Comparison of ENCODE assay signal across 30 cellular contexts in the genomic region with DNA sequence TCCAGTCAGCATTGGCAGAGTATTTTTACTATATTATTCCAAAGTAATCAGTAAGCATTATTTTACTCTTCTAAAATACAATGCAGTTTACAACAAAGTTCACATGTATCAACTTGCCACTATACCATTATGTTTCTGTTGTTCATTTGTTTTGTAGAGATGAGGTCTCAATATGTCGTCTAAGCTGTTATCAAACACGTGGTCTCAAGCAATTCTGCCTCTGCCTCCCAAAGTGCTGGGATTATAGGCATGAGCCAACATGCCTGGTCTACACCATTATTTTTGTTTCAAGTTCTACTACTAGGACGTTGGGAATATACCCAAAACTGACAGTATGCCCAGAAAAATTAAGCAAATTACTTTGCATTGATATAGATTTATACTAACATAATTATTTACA.
"Had no signal": no experiment of that assay in that cellular context is flagged by ENCODE, and none has a peak within 500 bp of the region (broad histone marks: within the 10 kb centered on the region; RNA-seq: fewer than 3 reads in every experiment).

No MANE protein-coding gene starts in this region.

- H3K36me3 ChIP-seq: ascending aorta, breast epithelium, gastrocnemius medialis, heart left ventricle had no signal

- H3K27ac Mint-ChIP-seq: activated CD4-positive, alpha-beta memory T cell treated with anti-CD3 and anti-CD28 coated beads, Interleukin-2, amount 10 ng/mL, durations not matched to agents 7 days and 5 days; activated CD4-positive, alpha-beta T cell treated with anti-CD3 and anti-CD28 coated beads for 36 hours; activated CD4-positive, alpha-beta T cell treated with anti-CD3 and anti-CD28 coated beads, Interleukin-2, amount 10 ng/mL, durations not matched to agents 24 days and 14 days; activated naive CD4-positive, alpha-beta T cell treated with anti-CD3 and anti-CD28 coated beads, Interleukin-2, amount 10 ng/mL, durations not matched to agents 7 days and 5 days; activated naive CD4-positive, alpha-beta T cell treated with anti-CD3 and anti-CD28 coated beads, Interleukin-2, amount 50 U/mL, for 72 hours; activated naive CD8-positive, alpha-beta T cell treated with anti-CD3 and anti-CD28 coated beads, Interleukin-2, amount 10 ng/mL, durations not matched to agents 7 days and 5 days; activated T-cell treated with anti-CD3 and anti-CD28 coated beads, Interleukin-2, amount 50 U/mL, for 24 hours; activated T-cell treated with anti-CD3 and anti-CD28 coated beads, Interleukin-2, amount 50 U/mL, for 72 hours; brain; dendritic cell treated with granulocyte-macrophage colony-stimulating factor and Interleukin-4, amounts not matched to agents 40 ng/mL and 50 ng/mL, for 4 days; endodermal cell had no signal

- H3K4me1 Mint-ChIP-seq: activated CD4-positive, alpha-beta T cell treated with anti-CD3 and anti-CD28 coated beads, Interleukin-2, amount 10 ng/mL, durations not matched to agents 24 days and 14 days; brain had no signal

- H3K4me3 ChIP-seq: ascending aorta, breast epithelium, coronary artery, dorsolateral prefrontal cortex, gastrocnemius medialis, heart left ventricle had no signal

- H3K9me3 ChIP-seq: ascending aorta, breast epithelium, gastrocnemius medialis, heart left ventricle had no signal

- H3K9me3 Mint-ChIP-seq: activated CD4-positive, alpha-beta memory T cell treated with anti-CD3 and anti-CD28 coated beads, Interleukin-2, amount 10 ng/mL, durations not matched to agents 7 days and 5 days; activated CD4-positive, alpha-beta T cell treated with anti-CD3 and anti-CD28 coated beads, Interleukin-2, amount 10 ng/mL, durations not matched to agents 24 days and 14 days; activated naive CD4-positive, alpha-beta T cell treated with anti-CD3 and anti-CD28 coated beads, Interleukin-2, amount 10 ng/mL, durations not matched to agents 7 days and 5 days; activated naive CD4-positive, alpha-beta T cell treated with anti-CD3 and anti-CD28 coated beads, Interleukin-2, amount 50 U/mL, for 72 hours; activated T-cell treated with anti-CD3 and anti-CD28 coated beads, Interleukin-2, amount 50 U/mL, for 24 hours; activated T-cell treated with anti-CD3 and anti-CD28 coated beads, Interleukin-2, amount 50 U/mL, for 72 hours; central memory CD8-positive, alpha-beta T cell; dendritic cell treated with granulocyte-macrophage colony-stimulating factor and Interleukin-4, amounts not matched to agents 40 ng/mL and 50 ng/mL, for 4 days; endodermal cell had no signal

- H3K36me3 Mint-ChIP-seq: activated naive CD4-positive, alpha-beta T cell treated with anti-CD3 and anti-CD28 coated beads, Interleukin-2, amount 50 U/mL, for 72 hours had no signal

- ATAC-seq: activated CD4-positive, alpha-beta T cell treated with anti-CD3 and anti-CD28 coated beads for 36 hours; activated naive CD4-positive, alpha-beta T cell treated with anti-CD3 and anti-CD28 coated beads, Interleukin-2, amount 50 U/mL, for 72 hours; activated T-cell treated with anti-CD3 and anti-CD28 coated beads, Interleukin-2, amount 50 U/mL, for 72 hours; gastrocnemius medialis; heart left ventricle had no signal

- H3K4me3 Mint-ChIP-seq: activated CD4-positive, alpha-beta memory T cell treated with anti-CD3 and anti-CD28 coated beads, Interleukin-2, amount 10 ng/mL, durations not matched to agents 7 days and 5 days; activated CD4-positive, alpha-beta T cell treated with anti-CD3 and anti-CD28 coated beads for 36 hours; activated CD4-positive, alpha-beta T cell treated with anti-CD3 and anti-CD28 coated beads, Interleukin-2, amount 10 ng/mL, durations not matched to agents 24 days and 14 days; activated naive CD4-positive, alpha-beta T cell treated with anti-CD3 and anti-CD28 coated beads, Interleukin-2, amount 10 ng/mL, durations not matched to agents 7 days and 5 days; activated naive CD8-positive, alpha-beta T cell treated with anti-CD3 and anti-CD28 coated beads, Interleukin-2, amount 10 ng/mL, durations not matched to agents 7 days and 5 days; activated T-cell treated with anti-CD3 and anti-CD28 coated beads, Interleukin-2, amount 50 U/mL, for 24 hours; activated T-cell treated with anti-CD3 and anti-CD28 coated beads, Interleukin-2, amount 50 U/mL, for 72 hours; brain; central memory CD8-positive, alpha-beta T cell; dendritic cell treated with granulocyte-macrophage colony-stimulating factor and Interleukin-4, amounts not matched to agents 40 ng/mL and 50 ng/mL, for 4 days; endodermal cell had no signal

- H3K4me1 ChIP-seq: ascending aorta, breast epithelium had no signal

- H3K27me3 Mint-ChIP-seq: activated CD4-positive, alpha-beta memory T cell treated with anti-CD3 and anti-CD28 coated beads, Interleukin-2, amount 10 ng/mL, durations not matched to agents 7 days and 5 days; activated CD4-positive, alpha-beta T cell treated with anti-CD3 and anti-CD28 coated beads for 36 hours; activated CD4-positive, alpha-beta T cell treated with anti-CD3 and anti-CD28 coated beads, Interleukin-2, amount 10 ng/mL, durations not matched to agents 24 days and 14 days; activated naive CD4-positive, alpha-beta T cell treated with anti-CD3 and anti-CD28 coated beads, Interleukin-2, amount 10 ng/mL, durations not matched to agents 7 days and 5 days; activated naive CD8-positive, alpha-beta T cell treated with anti-CD3 and anti-CD28 coated beads, Interleukin-2, amount 10 ng/mL, durations not matched to agents 7 days and 5 days; activated T-cell treated with anti-CD3 and anti-CD28 coated beads, Interleukin-2, amount 50 U/mL, for 24 hours; brain; central memory CD8-positive, alpha-beta T cell; dendritic cell treated with granulocyte-macrophage colony-stimulating factor and Interleukin-4, amounts not matched to agents 40 ng/mL and 50 ng/mL, for 4 days had no signal

- H3K27ac ChIP-seq: ascending aorta, breast epithelium, coronary artery, dorsolateral prefrontal cortex, epithelial cell of prostate, gastrocnemius medialis, heart left ventricle had no signal

- DNase-seq: activated CD4-positive, alpha-beta memory T cell treated with anti-CD3 and anti-CD28 coated beads, Interleukin-2, amount 10 ng/mL, durations not matched to agents 7 days and 5 days; activated CD4-positive, alpha-beta T cell treated with anti-CD3 and anti-CD28 coated beads for 36 hours; activated CD4-positive, alpha-beta T cell treated with anti-CD3 and anti-CD28 coated beads, Interleukin-2, amount 10 ng/mL, durations not matched to agents 24 days and 14 days; activated CD4-positive, alpha-beta T cell treated with anti-CD3 and anti-CD28 coated beads, Interleukin-2, amount 50 U/mL, for 4 hours; activated CD4-positive, CD25-positive, alpha-beta regulatory T cell; activated CD4-positive, CD25-positive, alpha-beta regulatory T cell treated with anti-CD3 and anti-CD28 coated beads, Interleukin-2, amount 50 U/mL, for 72 hours; activated CD8-positive, alpha-beta memory T cell treated with anti-CD3 and anti-CD28 coated beads, Interleukin-2, amount 50 U/mL, for 48 hours; activated gamma-delta T cell; activated naive CD4-positive, alpha-beta T cell; activated naive CD4-positive, alpha-beta T cell treated with anti-CD3 and anti-CD28 coated beads, Interleukin-2, amount 10 ng/mL, durations not matched to agents 7 days and 5 days; activated naive CD8-positive, alpha-beta T cell treated with anti-CD3 and anti-CD28 coated beads, Interleukin-2, amount 10 ng/mL, durations not matched to agents 7 days and 5 days; activated T-cell treated with anti-CD3 and anti-CD28 coated beads for 4 hours; activated T-cell treated with anti-CD3 and anti-CD28 coated beads, Interleukin-2, amount 50 U/mL, for 24 hours; activated T-cell treated with anti-CD3 and anti-CD28 coated beads, Interleukin-2, amount 50 U/mL, for 72 hours; dorsolateral prefrontal cortex; effector memory CD4-positive, alpha-beta T cell; endodermal cell; foreskin fibroblast; gastrocnemius medialis; glutamatergic neuron; heart left ventricle; T-helper 2 cell had no signal

- H3K27me3 ChIP-seq: ascending aorta, breast epithelium, dorsolateral prefrontal cortex, gastrocnemius medialis, heart left ventricle had no signal
